9 cellular contexts compared by ENCODE assay signal in the genomic region with DNA sequence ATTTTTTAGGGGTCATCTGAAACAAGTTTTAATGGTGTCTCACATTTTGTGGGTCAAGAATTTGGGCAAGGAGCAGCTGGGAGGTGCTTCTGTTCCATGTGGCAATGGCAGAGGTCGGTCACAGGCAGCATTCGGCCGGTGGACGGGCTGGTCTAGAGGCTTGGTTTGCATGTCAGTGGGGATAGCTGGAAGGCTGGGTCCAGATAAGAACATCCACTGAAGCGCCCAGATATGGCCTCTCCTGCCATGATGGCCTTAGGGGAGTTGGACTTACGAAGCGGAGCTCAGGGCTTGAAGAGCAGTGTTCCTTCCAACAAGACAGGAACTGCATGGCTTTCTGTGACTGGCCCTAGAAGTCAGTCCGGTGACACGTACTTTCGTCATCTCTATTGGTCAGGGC.
"Had no signal": no experiment of that assay in that cellular context is flagged by ENCODE, and none has a peak within 500 bp of the region (broad histone marks: within the 10 kb centered on the region; RNA-seq: fewer than 3 reads in every experiment).

No MANE protein-coding gene starts in this region.

- FAIRE-seq: H1, H54, HTR-8/SVneo had no signal

- ATAC-seq: GM23338 had no signal

- H3K4me3 Mint-ChIP-seq: GM23338, H9, HFFc6 had no signal

- H3K4me3 ChIP-seq: GM23338 had no signal

- H3K4me2 ChIP-seq: GM23338 had no signal

- DNase-seq: H9, HCEC 1CT, HFFc6, IMR-90, KBM-7 had no signal

- H3K27ac Mint-ChIP-seq: GM23338, HFFc6 had no signal

- H2AFZ ChIP-seq: GM23338 had no signal
